ENCODE assay signal across 7 cellular contexts in the genomic region with DNA sequence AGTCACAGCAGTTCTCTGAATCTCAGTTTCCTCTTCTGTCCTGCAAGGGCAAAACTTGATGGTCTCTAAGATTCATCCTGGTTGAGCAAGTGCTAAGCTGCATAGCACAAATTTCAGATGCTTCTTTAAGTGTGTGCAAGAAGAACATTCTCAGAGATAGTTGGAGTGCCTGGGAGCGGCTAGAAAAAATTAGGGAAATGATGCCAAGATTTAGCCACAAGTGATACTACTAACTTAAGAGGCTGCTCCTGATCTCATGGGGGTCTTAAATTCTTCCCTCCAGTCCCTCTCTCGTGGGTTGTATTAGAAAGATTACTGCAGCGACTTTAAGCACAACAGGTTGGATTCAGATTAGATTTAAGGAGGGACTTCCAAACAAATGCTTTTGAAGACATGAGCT. TPM values are rescaled to one million over a fixed set of nuclear protein-coding genes. Genes with fewer than 3 reads are reported as not detected.
"Had no signal": no experiment of that assay in that cellular context is flagged by ENCODE, and none has a peak within 500 bp of the region (broad histone marks: within the 10 kb centered on the region; RNA-seq: fewer than 3 reads in every experiment).

No MANE protein-coding gene starts in this region.

- H3K4me3 ChIP-seq: GM23248, HAP-1, K562 had no signal

- H3K36me3 ChIP-seq: HAP-1 had no signal

- H3K4me1 ChIP-seq: HAP-1 had no signal

- H2AFZ ChIP-seq: GM23248 had no signal

- H3K9ac ChIP-seq: GM23248 had no signal

- H3K9me3 ChIP-seq: HAP-1 had no signal

- DNase-seq: GOT3, H7, HFFc6 had no signal

- H3K27ac ChIP-seq: GM23248 had no signal

RNA-seq across cellular contexts. Expression of gene INSYN2B, which starts 24.2 kb away (rescaled TPM):
- total RNA-seq: H7, HT-29, K562 had no signal
- polyA plus RNA-seq: K562 had no signal
